ENCODE assay signal across 9 cellular contexts in the genomic region with DNA sequence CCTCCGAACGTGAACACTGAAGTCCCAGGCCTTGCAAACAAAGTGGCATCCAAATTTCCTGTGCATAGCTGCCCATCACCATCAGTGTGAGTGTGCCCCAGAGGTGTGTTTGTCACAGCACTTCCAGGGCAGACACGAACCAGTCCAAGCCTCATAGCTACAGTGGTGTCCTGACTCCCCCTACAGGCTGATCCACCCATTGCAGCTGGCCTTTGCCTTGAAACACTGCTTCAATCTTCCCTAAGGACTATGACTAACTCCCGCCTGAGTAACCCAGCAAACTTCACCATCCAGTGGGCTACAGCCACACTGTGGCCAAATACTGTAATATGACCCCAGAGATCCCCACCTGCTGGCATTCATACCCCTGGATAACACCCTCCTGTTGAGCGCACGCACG. TPM values are rescaled to one million over a fixed set of nuclear protein-coding genes. Genes with fewer than 3 reads are reported as not detected.
DNase-seq lines count a peak whose midpoint lies in the region; ATAC-seq lines count a peak whose summit lies in the region.
"Had no signal": no experiment of that assay in that cellular context is flagged by ENCODE, and none has a peak within 500 bp of the region (broad histone marks: within the 10 kb centered on the region; RNA-seq: fewer than 3 reads in every experiment).

No MANE protein-coding gene starts in this region.

- no peak overlapping the region for H3K4me3 ChIP-seq in MG63
- H3K4me3 ChIP-seq: lung had no signal

- peaks cover 50% of the 10 kb centered on the region for H3K36me3 ChIP-seq in MG63

- H3K9me3 ChIP-seq in MG63: peaks cover 6% of the 10 kb centered on the region

- peaks cover 2% of the 10 kb centered on the region; the same call in 1 of the 2 replicates for H3K27me3 ChIP-seq in MG63

- no peak for ATAC-seq in GM19455 (IDR thresholded peaks at IDR 0.05; ENCODE audit: unreplicated experiment)

- peak; percentile 18 for DNase-seq in EH (ENCODE audit: low read depth)
- DNase-seq in MG63: peak; percentile 37
- DNase-seq in activated T-cell treated with anti-CD3 and anti-CD28 coated beads for 48 hours (ENCODE audit: low read depth): peak; percentile 41
- peak; percentile 67 for DNase-seq in islet precursor cell
- no peak for DNase-seq in NCI-H2171 treated with DMSO at 0.1 percent for 48 hours (lab: John Stamatoyannopoulos, UW)
- no peak for DNase-seq in DMS79 treated with DMSO at 0.1 percent for 48 hours (lab: John Stamatoyannopoulos, UW)
- no peak for DNase-seq in NCI-H1436 (lab: John Stamatoyannopoulos, UW)

RNA-seq across cellular contexts. Expression of a gene that starts 3.9 kb away (rescaled TPM):
- 8.5 and 14.6 TPM in 2 replicates for total RNA-seq in MG63 (2014; rRNA removed; shearing (Covaris generic); ENCODE audit: low replicate concordance)

Comparison
In these comparisons a context has a peak if more than half of its experiments do, and no peak if none do; other contexts are left out.
1. DNase-seq: peak in EH (single experiment), MG63 (single experiment), activated T-cell treated with anti-CD3 and anti-CD28 coated beads for 48 hours (single experiment) and islet precursor cell (single experiment); none in NCI-H2171 treated with DMSO at 0.1 percent for 48 hours (single experiment), DMS79 treated with DMSO at 0.1 percent for 48 hours (single experiment) and NCI-H1436 (single experiment).